20 cellular contexts compared by ENCODE assay signal in the genomic region with DNA sequence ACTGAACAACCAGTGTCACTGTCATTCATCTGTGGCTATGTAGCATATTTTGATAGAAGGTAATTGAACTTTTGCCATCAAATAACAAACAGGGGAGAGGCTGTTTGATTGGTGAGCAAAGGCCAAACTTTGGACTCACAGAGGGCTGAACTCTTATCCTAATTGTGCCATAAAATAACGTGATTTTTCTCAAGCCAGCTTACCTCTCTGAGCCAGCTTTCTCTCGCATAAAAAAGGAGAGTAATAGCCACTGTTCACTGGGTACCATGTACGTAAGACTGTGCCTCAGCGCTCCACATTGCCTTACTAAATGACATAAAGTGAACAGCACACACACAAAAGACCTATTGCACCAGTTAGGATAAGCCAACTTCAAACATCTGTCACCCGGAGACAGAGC.
DNase-seq lines count a peak whose midpoint lies in the region; ATAC-seq, FAIRE-seq and TF ChIP-seq lines count a peak whose summit lies in the region.
"Had no signal": no experiment of that assay in that cellular context is flagged by ENCODE, and none has a peak within 500 bp of the region (broad histone marks: within the 10 kb centered on the region; RNA-seq: fewer than 3 reads in every experiment).

No MANE protein-coding gene starts in this region.

- H3K36me3 ChIP-seq in liver (ENCODE audit: control insufficient read depth in 4 of 4, insufficient read depth in 3 of 4, low read depth in 1 of 4, low read length in 3 of 4) = no peaks in the 10 kb centered on the region
- H3K36me3 ChIP-seq in HepG2 (replicated peaks in 1 of 2; ENCODE audit: control insufficient read depth in 1 of 2, insufficient read depth in 2 of 2, low read length in 2 of 2) = no peaks in the 10 kb centered on the region
- H3K36me3 ChIP-seq in H1 (ENCODE audit: control insufficient read depth in 2 of 4, insufficient read depth in 4 of 4, low read length in 3 of 4) = no peaks in the 10 kb centered on the region; a peak in 2 of 8 replicates
- no peaks in the 10 kb centered on the region for H3K36me3 ChIP-seq in right lobe of liver
- H3K36me3 ChIP-seq in transverse colon = no peaks in the 10 kb centered on the region
- H3K36me3 ChIP-seq: HAP-1 had no signal

- H3K4me1 ChIP-seq in liver (ENCODE audit: control insufficient read depth in 4 of 4, insufficient read depth in 4 of 4, low read length in 3 of 4) (peaks cover 0 to 6% (median 0%) of the 10 kb centered on the region in 4 donors), HepG2 (ENCODE audit: insufficient read depth, low read length) (no peaks in the 10 kb centered on the region), H1 (replicated peaks in 1 of 4; ENCODE audit: control insufficient read depth in 3 of 4, insufficient read depth in 4 of 4, low read length in 3 of 4) (peaks cover 3 to 22% (median 13%) of the 10 kb centered on the region in 4 experiments; a peak in 5 of 7 replicates), right lobe of liver (no peaks in the 10 kb centered on the region), transverse colon (peaks cover 0 to 17% (median 3%) of the 10 kb centered on the region in 4 donors)

- H3K36me3 Mint-ChIP-seq in natural killer cell treated with Interleukin-12 subunit alpha and Interleukin-12 subunit beta and Interleukin-15 and Interleukin-18, amount 100 ng/mL, for 72 hours = peaks cover 5% of the 10 kb centered on the region

- H4K91ac ChIP-seq in H1 (replicated peaks; ENCODE audit: insufficient read length, low read length) = peak overlapping the region; percentile 13

- DNase-seq in HepG2 (ENCODE audit: low spot score) (no peak), H1 (ENCODE audit: low read depth in 1 of 2, low spot score in 2 of 2) (no peak), right lobe of liver (no peak), transverse colon (peak; percentile 28), NCI-H2196 (lab: John Stamatoyannopoulos, UW; ENCODE audit: unreplicated experiment) (no peak), NCI-H510A treated with DMSO at 0.1 percent for 48 hours (lab: John Stamatoyannopoulos, UW) (no peak)
- DNase-seq in natural killer cell treated with Interleukin-12 subunit alpha and Interleukin-12 subunit beta and Interleukin-15 and Interleukin-18, amount 100 ng/mL, for 72 hours (ENCODE audit: low spot score) = no peak
- DNase-seq: C1 segment of cervical spinal cord; Calu3; CD4-positive, alpha-beta T cell; DMS153; DMS79 treated with DMSO at 0.1 percent for 48 hours; EL; GM23248 had no signal

- WGBS in liver = 51% methylated on average over 5 of the region's 5 CpGs
- 23% methylated on average over 5 of the region's 5 CpGs for WGBS in HepG2 (ENCODE audit: low lambda C conversion rate)
- WGBS in H1 (ENCODE audit: extremely low coverage in 1 of 2, insufficient coverage in 1 of 2, insufficient read length in 1 of 2, insufficient replicate concordance in 2 of 2, low coverage in 1 of 2, low lambda C conversion rate in 2 of 2, missing lambda C conversion rate in 1 of 2), 2 experiments = 81% methylated on average over 5 of the region's 5 CpGs; no CpG with 5 or more reads in 1 of the 2 experiments
- WGBS in right lobe of liver (ENCODE audit: insufficient coverage, low coverage, low lambda C conversion rate, missing lambda C conversion rate) = 34% methylated on average over 4 of the region's 5 CpGs
- 43 to 57% methylated on average over 5 of the region's 5 CpGs for WGBS in transverse colon (ENCODE audit: low coverage in 1 of 2), 2 donors

- no peak overlapping the region for H3K9ac ChIP-seq in liver (ENCODE audit: low read depth in 1 of 2, low read length in 2 of 2)
- H3K9ac ChIP-seq in HepG2 (ENCODE audit: insufficient read depth, low read depth, low read length) = no peak overlapping the region
- no peak overlapping the region for H3K9ac ChIP-seq in H1 (replicated peaks in 1 of 4; ENCODE audit: extremely low read depth in 1 of 4, low read depth in 3 of 4, low read length in 3 of 4)
- H3K9ac ChIP-seq: GM23248 had no signal

- no peak overlapping the region for H3K4me3 ChIP-seq in liver (ENCODE audit: low read depth in 1 of 3, low read length in 3 of 3)
- H3K4me3 ChIP-seq in HepG2 (replicated peaks in 1 of 3; ENCODE audit: insufficient read depth in 1 of 3, low read depth in 2 of 3, low read length in 3 of 3) = no peak overlapping the region
- no peak overlapping the region for H3K4me3 ChIP-seq in H1 (ENCODE audit: extremely low read depth in 1 of 4, insufficient read depth in 2 of 4, low read depth in 3 of 4, low read length in 4 of 4)
- no peak overlapping the region for H3K4me3 ChIP-seq in right lobe of liver
- H3K4me3 ChIP-seq in transverse colon = no peak overlapping the region
- H3K4me3 ChIP-seq: GM23248, HAP-1 had no signal

- H4K20me1 ChIP-seq in HepG2 (ENCODE audit: insufficient read depth, low read length) (no peaks in the 10 kb centered on the region), H1 (replicated peaks in 1 of 2; ENCODE audit: control insufficient read depth in 1 of 2, insufficient read depth in 2 of 2, low read length in 2 of 2) (no peaks in the 10 kb centered on the region)

- no peak overlapping the region for H3K14ac ChIP-seq in H1 (ENCODE audit: insufficient read length)

- H3K56ac ChIP-seq in H1 (replicated peaks; ENCODE audit: insufficient read length, low read depth, low read length) = no peak overlapping the region

- intact Hi-C loops in HepG2 (cut with micrococcal nuclease; ENCODE audit: unreplicated experiment) (no loop called here), right lobe of liver (cut with DNase I) (no loop called here), transverse colon (cut with DNase I; ENCODE audit: low total_unique reads) (no loop called here)

- H3K27me3 Mint-ChIP-seq in natural killer cell treated with Interleukin-12 subunit alpha and Interleukin-12 subunit beta and Interleukin-15 and Interleukin-18, amount 100 ng/mL, for 72 hours = no peaks in the 10 kb centered on the region
- H3K27me3 Mint-ChIP-seq: B cell; CD4-positive, alpha-beta T cell had no signal

- no peak overlapping the region for H4K5ac ChIP-seq in H1 (ENCODE audit: insufficient read length, low read depth, low read length)

- H3K9me3 ChIP-seq in liver (ENCODE audit: control insufficient read depth in 4 of 4, low read length in 3 of 4) = peaks cover 0 to 2% (median 0%) of the 10 kb centered on the region in 4 donors
- no peaks in the 10 kb centered on the region for H3K9me3 ChIP-seq in HepG2 (ENCODE audit: low read length)
- no peaks in the 10 kb centered on the region for H3K9me3 ChIP-seq in H1 (ENCODE audit: insufficient read depth in 2 of 2, low read depth in 1 of 2, low read length in 1 of 2)
- no peaks in the 10 kb centered on the region for H3K9me3 ChIP-seq in right lobe of liver
- H3K9me3 ChIP-seq in transverse colon = no peaks in the 10 kb centered on the region
- H3K9me3 ChIP-seq: HAP-1 had no signal

- H3K27me3 ChIP-seq in liver (ENCODE audit: control insufficient read depth in 4 of 4, insufficient read depth in 4 of 4, low read length in 3 of 4) = no peaks in the 10 kb centered on the region
- no peaks in the 10 kb centered on the region for H3K27me3 ChIP-seq in HepG2 (ENCODE audit: control insufficient read depth in 1 of 2, insufficient read depth in 2 of 2, low read length in 2 of 2)
- H3K27me3 ChIP-seq in H1 (replicated peaks in 1 of 4; ENCODE audit: control insufficient read depth in 3 of 4, extremely low read depth in 1 of 4, insufficient read depth in 3 of 4, low read length in 3 of 4) = no peaks in the 10 kb centered on the region
- H3K27me3 ChIP-seq in right lobe of liver = no peaks in the 10 kb centered on the region
- no peaks in the 10 kb centered on the region for H3K27me3 ChIP-seq in transverse colon

- CTCF ChIA-PET in HepG2 (lab: Yijun Ruan, JAX; ENCODE audit: low intra/inter-chr PET ratio, low total read pairs) (no interaction called here), H1 (lab: Charles Lee; ENCODE audit: partially characterized antibody) (interaction anchor here (0.6 to 1.4 kb wide), 2 partner anchors 40 to 109 kb away, joined by 3 to 4 read pairs; no protein-coding TSS in a partner anchor)

- in situ Hi-C loops in HepG2 (cut with HindIII; ENCODE audit: extremely low pct_ligation_motif_present, low pct_unique_long_range_greater_than_20kb) = no loop called here
- in situ Hi-C loops in transverse colon (cut with MboI; ENCODE audit: low pct_ligation_motif_present in 1 of 4, low pct_unique_long_range_greater_than_20kb in 1 of 4, low sequenced_read_pairs in 3 of 4) = no loop called here

- TF ChIP-seq CTCF in liver (IDR thresholded peaks at IDR 0.05; ENCODE audit: low read depth, low read length, missing input control) (no peak), HepG2 (CRISPR knock-in tag; IDR thresholded peaks at IDR 0.05) (no peak), H1 (IDR thresholded peaks at IDR 0.05; ENCODE audit: control extremely low read depth in 1 of 3, insufficient read depth in 1 of 3, low read depth in 1 of 3, low read length in 3 of 3) (no peak), right lobe of liver (IDR thresholded peaks at IDR 0.05) (no peak), transverse colon (IDR thresholded peaks at IDR 0.05) (no peak)

- H3K4me1 Mint-ChIP-seq in natural killer cell treated with Interleukin-12 subunit alpha and Interleukin-12 subunit beta and Interleukin-15 and Interleukin-18, amount 100 ng/mL, for 72 hours (ENCODE audit: low read depth in 2 of 2) = no peaks in the 10 kb centered on the region
- H3K4me1 Mint-ChIP-seq: B cell had no signal

- no peak overlapping the region for H3K27ac ChIP-seq in liver (ENCODE audit: low read depth in 1 of 2, low read length in 2 of 2)
- no peak overlapping the region for H3K27ac ChIP-seq in HepG2 (ENCODE audit: extremely low read length, insufficient read depth, low read length)
- H3K27ac ChIP-seq in H1 (ENCODE audit: low read depth, low read length) = no peak overlapping the region
- H3K27ac ChIP-seq in right lobe of liver = no peak overlapping the region
- peak overlapping the region; percentile 55 to 69 (median 62) for H3K27ac ChIP-seq in transverse colon
- H3K27ac ChIP-seq: GM23248 had no signal

- ATAC-seq in HepG2 (no peak), right lobe of liver (peak; percentile 70 to 78 (median 74))
- no peak for ATAC-seq in natural killer cell treated with Interleukin-12 subunit alpha and Interleukin-12 subunit beta and Interleukin-15 and Interleukin-18, amount 100 ng/mL, for 72 hours

- H3K79me2 ChIP-seq in HepG2 (ENCODE audit: insufficient read depth, low read length) = no peaks in the 10 kb centered on the region
- H3K79me2 ChIP-seq in H1 (ENCODE audit: control insufficient read depth in 1 of 2, insufficient read depth in 2 of 2, low read length in 2 of 2) = no peaks in the 10 kb centered on the region

- BruUV-seq in HepG2 (replicated peaks; lab: Mats Ljungman, UMichigan) = no TSS peak

- no peak overlapping the region for H2AFZ ChIP-seq in HepG2 (ENCODE audit: low read length)
- H2AFZ ChIP-seq in H1 (ENCODE audit: low read length) = no peak overlapping the region
- H2AFZ ChIP-seq: GM23248 had no signal

- H2BK5ac ChIP-seq in H1 (ENCODE audit: low read depth, low read length) = peak overlapping the region; percentile 49; the same call in 1 of the 2 replicates

- H2BK12ac ChIP-seq in H1 (ENCODE audit: low read depth, low read length) = peak overlapping the region; percentile 78; the same call in 1 of the 2 replicates

- TF ChIP-seq EP300 in HepG2 (IDR thresholded peaks at IDR 0.05; ENCODE audit: low read depth in 2 of 2, low read length in 2 of 2) = no peak
- no peak for TF ChIP-seq EP300 in HepG2 (CRISPR knock-in tag; IDR thresholded peaks at IDR 0.05; ENCODE audit: borderline replicate concordance)
- no peak for TF ChIP-seq EP300 in H1 (IDR thresholded peaks at IDR 0.05; ENCODE audit: borderline replicate concordance in 1 of 2, low read depth in 2 of 2, low read length in 2 of 2)
- no peak for TF ChIP-seq EP300 in transverse colon (IDR thresholded peaks at IDR 0.05; ENCODE audit: low read depth)

- H3K9me3 Mint-ChIP-seq in natural killer cell treated with Interleukin-12 subunit alpha and Interleukin-12 subunit beta and Interleukin-15 and Interleukin-18, amount 100 ng/mL, for 72 hours = peaks cover 11% of the 10 kb centered on the region

- H3K4me2 ChIP-seq in HepG2 (ENCODE audit: low read depth, low read length) = no peak overlapping the region
- H3K4me2 ChIP-seq in H1 (ENCODE audit: insufficient read depth in 1 of 2, low read depth in 2 of 2, low read length in 2 of 2) = no peak overlapping the region; a peak in 1 of 4 replicates

- no peak overlapping the region for H2BK15ac ChIP-seq in H1 (ENCODE audit: low read length)

- H3K4me3 Mint-ChIP-seq in natural killer cell treated with Interleukin-12 subunit alpha and Interleukin-12 subunit beta and Interleukin-15 and Interleukin-18, amount 100 ng/mL, for 72 hours = no peak overlapping the region
- H3K4me3 Mint-ChIP-seq: B cell; CD4-positive, alpha-beta T cell had no signal

- peak overlapping the region; percentile 19; the same call in 1 of the 2 replicates for H3K18ac ChIP-seq in H1 (ENCODE audit: extremely low read depth, low read length)

- H3K4ac ChIP-seq in H1 (replicated peaks; ENCODE audit: insufficient read length, low read depth, low read length) = no peak overlapping the region

- no peaks in the 10 kb centered on the region for H3K79me1 ChIP-seq in H1 (ENCODE audit: low read depth, low read length)

- H3K23ac ChIP-seq in H1 (ENCODE audit: insufficient read length) = no peak overlapping the region

- TF ChIP-seq RAD21 in liver (IDR thresholded peaks at IDR 0.05) (peak in 1 of 2 donors; percentile 9), HepG2 (CRISPR knock-in tag; IDR thresholded peaks at IDR 0.05) (no peak), H1 (IDR thresholded peaks at IDR 0.05 in 1 of 2, conservative IDR thresholded peaks at IDR 0.05 in 1 of 2; ENCODE audit: low read depth in 2 of 2, low read length in 2 of 2) (no peak)

- H2BK120ac ChIP-seq in H1 (replicated peaks; ENCODE audit: low read depth, low read length) = peak overlapping the region; percentile 24

- no peak overlapping the region for H2AK5ac ChIP-seq in H1 (ENCODE audit: low read depth, low read length)

- no peak for FAIRE-seq in HepG2 (lab: Jason Lieb, UNC)
- no peak for FAIRE-seq in H1 (lab: Jason Lieb, UNC)
- FAIRE-seq: A204.1, G401.6, GM12891 had no signal

- POLR2A ChIA-PET in HepG2 (lab: Yijun Ruan, JAX) = no interaction called here
- POLR2A ChIA-PET in H1 (lab: Charles Lee; ENCODE audit: partially characterized antibody) = interaction anchor here (1.5 to 2.3 kb wide), 3 partner anchors 9 to 80 kb away, joined by 3 to 7 read pairs (median 6); no protein-coding TSS in a partner anchor

- TF ChIP-seq POLR2A in HepG2 (IDR thresholded peaks at IDR 0.05; ENCODE audit: insufficient read depth in 1 of 2, low read depth in 2 of 2, low read length in 2 of 2) = no peak
- no peak for TF ChIP-seq POLR2A in H1 (IDR thresholded peaks at IDR 0.05; ENCODE audit: control extremely low read depth in 1 of 2, low read depth in 2 of 2, low read length in 2 of 2)
- TF ChIP-seq POLR2A in right lobe of liver (IDR thresholded peaks at IDR 0.05) = no peak
- TF ChIP-seq POLR2A in transverse colon (IDR thresholded peaks at IDR 0.05) = no peak

- H3K23me2 ChIP-seq in H1 (ENCODE audit: low read depth, low read length) = no peaks in the 10 kb centered on the region

- no peak overlapping the region for H4K8ac ChIP-seq in H1 (ENCODE audit: extremely low read depth, insufficient read depth, low read length)

- peak overlapping the region; percentile 44 for H2BK20ac ChIP-seq in H1 (ENCODE audit: low read length)

- no peak overlapping the region for H3K27ac Mint-ChIP-seq in natural killer cell treated with Interleukin-12 subunit alpha and Interleukin-12 subunit beta and Interleukin-15 and Interleukin-18, amount 100 ng/mL, for 72 hours
- H3K27ac Mint-ChIP-seq: B cell; CD4-positive, alpha-beta T cell had no signal

Comparison
In these comparisons a context has a peak if more than half of its experiments do, and no peak if none do; other contexts are left out.
1. ATAC-seq: peak in right lobe of liver (4 of 4); none in HepG2 (single experiment) and natural killer cell treated with Interleukin-12 subunit alpha and Interleukin-12 subunit beta and Interleukin-15 and Interleukin-18, amount 100 ng/mL, for 72 hours (0 of 2).
2. H3K27ac ChIP-seq: peak in transverse colon (4 of 4); none in liver (0 of 2), HepG2 (single experiment), H1 (single experiment) and right lobe of liver (0 of 3).